1 cellular context compared by ENCODE assay signal in the genomic region with DNA sequence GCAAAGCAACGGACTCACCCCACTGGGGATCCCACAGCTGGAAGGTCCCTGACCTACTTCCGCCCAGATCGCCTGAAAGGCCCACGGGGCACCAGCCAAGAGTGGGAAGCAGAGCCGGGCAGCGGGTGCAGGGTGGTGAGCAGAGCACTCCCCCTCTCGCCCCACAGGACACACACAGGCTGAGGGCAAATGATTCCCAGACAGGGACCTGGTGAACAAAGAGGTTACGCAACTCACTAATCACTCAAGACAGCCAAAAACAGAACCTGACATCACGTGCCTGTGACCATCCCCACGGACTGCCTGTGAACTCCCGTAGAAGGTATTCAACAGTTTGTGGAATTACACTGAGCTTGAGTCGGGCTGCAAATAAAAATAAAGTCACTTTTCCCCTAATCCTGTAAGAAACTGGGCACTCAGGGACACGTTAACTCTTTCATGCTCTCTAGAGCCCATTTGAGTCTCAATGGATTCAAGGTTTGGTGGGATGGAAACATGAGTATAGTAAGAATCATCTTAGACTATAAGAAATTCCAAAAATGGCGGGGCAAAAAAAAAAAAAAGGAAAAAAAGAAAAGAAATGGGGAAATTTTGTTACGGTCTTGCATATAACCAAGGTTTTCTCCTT.
TF ChIP-seq lines count a peak whose summit lies in the region.

No MANE protein-coding gene starts in this region.

TF ChIP-seq in HepG2, 621 proteins besides CTCF, POLR2A, EP300 and RAD21 (continued from another document):
- TF ChIP-seq, protein P1, sequence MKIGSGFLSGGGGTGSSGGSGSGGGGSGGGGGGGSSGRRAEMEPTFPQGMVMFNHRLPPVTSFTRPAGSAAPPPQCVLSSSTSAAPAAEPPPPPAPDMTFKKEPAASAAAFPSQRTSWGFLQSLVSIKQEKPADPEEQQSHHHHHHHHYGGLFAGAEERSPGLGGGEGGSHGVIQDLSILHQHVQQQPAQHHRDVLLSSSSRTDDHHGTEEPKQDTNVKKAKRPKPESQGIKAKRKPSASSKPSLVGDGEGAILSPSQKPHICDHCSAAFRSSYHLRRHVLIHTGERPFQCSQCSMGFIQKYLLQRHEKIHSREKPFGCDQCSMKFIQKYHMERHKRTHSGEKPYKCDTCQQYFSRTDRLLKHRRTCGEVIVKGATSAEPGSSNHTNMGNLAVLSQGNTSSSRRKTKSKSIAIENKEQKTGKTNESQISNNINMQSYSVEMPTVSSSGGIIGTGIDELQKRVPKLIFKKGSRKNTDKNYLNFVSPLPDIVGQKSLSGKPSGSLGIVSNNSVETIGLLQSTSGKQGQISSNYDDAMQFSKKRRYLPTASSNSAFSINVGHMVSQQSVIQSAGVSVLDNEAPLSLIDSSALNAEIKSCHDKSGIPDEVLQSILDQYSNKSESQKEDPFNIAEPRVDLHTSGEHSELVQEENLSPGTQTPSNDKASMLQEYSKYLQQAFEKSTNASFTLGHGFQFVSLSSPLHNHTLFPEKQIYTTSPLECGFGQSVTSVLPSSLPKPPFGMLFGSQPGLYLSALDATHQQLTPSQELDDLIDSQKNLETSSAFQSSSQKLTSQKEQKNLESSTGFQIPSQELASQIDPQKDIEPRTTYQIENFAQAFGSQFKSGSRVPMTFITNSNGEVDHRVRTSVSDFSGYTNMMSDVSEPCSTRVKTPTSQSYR (CRISPR knock-in tag; IDR thresholded peaks at IDR 0.05; ENCODE audit: borderline replicate concordance) = 0 out of 2 replicates have a peak, but pooled peaks have one; percentile 20
- peak; percentile 74 for TF ChIP-seq ZBTB38 (CRISPR knock-in tag; IDR thresholded peaks at IDR 0.05)
- TF ChIP-seq, protein P2, sequence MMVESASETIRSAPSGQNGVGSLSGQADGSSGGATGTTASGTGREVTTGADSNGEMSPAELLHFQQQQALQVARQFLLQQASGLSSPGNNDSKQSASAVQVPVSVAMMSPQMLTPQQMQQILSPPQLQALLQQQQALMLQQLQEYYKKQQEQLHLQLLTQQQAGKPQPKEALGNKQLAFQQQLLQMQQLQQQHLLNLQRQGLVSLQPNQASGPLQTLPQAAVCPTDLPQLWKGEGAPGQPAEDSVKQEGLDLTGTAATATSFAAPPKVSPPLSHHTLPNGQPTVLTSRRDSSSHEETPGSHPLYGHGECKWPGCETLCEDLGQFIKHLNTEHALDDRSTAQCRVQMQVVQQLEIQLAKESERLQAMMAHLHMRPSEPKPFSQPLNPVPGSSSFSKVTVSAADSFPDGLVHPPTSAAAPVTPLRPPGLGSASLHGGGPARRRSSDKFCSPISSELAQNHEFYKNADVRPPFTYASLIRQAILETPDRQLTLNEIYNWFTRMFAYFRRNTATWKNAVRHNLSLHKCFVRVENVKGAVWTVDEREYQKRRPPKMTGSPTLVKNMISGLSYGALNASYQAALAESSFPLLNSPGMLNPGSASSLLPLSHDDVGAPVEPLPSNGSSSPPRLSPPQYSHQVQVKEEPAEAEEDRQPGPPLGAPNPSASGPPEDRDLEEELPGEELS (CRISPR knock-in tag; IDR thresholded peaks at IDR 0.05) = peak; percentile 50; the same call in 1 of the 2 replicates
- TF ChIP-seq SIX4 (CRISPR knock-in tag; IDR thresholded peaks at IDR 0.05) = no peak
- TF ChIP-seq ZNF746 (CRISPR knock-in tag; IDR thresholded peaks at IDR 0.05) = no peak
- TF ChIP-seq, protein P3, sequence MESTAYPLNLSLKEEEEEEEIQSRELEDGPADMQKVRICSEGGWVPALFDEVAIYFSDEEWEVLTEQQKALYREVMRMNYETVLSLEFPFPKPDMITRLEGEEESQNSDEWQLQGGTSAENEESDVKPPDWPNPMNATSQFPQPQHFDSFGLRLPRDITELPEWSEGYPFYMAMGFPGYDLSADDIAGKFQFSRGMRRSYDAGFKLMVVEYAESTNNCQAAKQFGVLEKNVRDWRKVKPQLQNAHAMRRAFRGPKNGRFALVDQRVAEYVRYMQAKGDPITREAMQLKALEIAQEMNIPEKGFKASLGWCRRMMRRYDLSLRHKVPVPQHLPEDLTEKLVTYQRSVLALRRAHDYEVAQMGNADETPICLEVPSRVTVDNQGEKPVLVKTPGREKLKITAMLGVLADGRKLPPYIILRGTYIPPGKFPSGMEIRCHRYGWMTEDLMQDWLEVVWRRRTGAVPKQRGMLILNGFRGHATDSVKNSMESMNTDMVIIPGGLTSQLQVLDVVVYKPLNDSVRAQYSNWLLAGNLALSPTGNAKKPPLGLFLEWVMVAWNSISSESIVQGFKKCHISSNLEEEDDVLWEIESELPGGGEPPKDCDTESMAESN (CRISPR knock-in tag; conservative IDR thresholded peaks at IDR 0.05) = peak; percentile 42; the same call in 1 of the 2 replicates
- TF ChIP-seq, protein P4, sequence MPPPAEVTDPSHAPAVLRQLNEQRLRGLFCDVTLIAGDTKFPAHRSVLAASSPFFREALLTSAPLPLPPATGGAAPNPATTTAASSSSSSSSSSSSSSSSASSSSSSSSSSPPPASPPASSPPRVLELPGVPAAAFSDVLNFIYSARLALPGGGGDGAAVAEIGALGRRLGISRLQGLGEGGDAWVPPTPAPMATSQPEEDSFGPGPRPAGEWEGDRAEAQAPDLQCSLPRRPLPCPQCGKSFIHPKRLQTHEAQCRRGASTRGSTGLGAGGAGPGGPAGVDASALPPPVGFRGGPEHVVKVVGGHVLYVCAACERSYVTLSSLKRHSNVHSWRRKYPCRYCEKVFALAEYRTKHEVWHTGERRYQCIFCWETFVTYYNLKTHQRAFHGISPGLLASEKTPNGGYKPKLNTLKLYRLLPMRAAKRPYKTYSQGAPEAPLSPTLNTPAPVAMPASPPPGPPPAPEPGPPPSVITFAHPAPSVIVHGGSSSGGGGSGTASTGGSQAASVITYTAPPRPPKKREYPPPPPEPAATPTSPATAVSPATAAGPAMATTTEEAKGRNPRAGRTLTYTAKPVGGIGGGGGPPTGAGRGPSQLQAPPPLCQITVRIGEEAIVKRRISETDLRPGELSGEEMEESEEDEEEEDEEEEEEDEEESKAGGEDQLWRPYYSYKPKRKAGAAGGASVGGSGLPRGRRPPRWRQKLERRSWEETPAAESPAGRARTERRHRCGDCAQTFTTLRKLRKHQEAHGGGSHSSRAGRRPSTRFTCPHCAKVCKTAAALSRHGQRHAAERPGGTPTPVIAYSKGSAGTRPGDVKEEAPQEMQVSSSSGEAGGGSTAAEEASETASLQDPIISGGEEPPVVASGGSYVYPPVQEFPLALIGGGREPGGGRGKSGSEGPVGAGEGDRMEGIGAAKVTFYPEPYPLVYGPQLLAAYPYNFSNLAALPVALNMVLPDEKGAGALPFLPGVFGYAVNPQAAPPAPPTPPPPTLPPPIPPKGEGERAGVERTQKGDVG (CRISPR knock-in tag; IDR thresholded peaks at IDR 0.05; ENCODE audit: borderline replicate concordance) = 0 out of 2 replicates have a peak, but pooled peaks have one; percentile 65
- no peak; the same call in 1 of the 2 replicates for TF ChIP-seq KDM3A (CRISPR knock-in tag; IDR thresholded peaks at IDR 0.05; ENCODE audit: low read depth)
- peak; percentile 37 for TF ChIP-seq SKI (IDR thresholded peaks at IDR 0.05; ENCODE audit: partially characterized antibody)
- TF ChIP-seq SAP130 (CRISPR knock-in tag; IDR thresholded peaks at IDR 0.05; ENCODE audit: low read depth) = peak; percentile 34; the same call in 1 of the 2 replicates
- TF ChIP-seq ZNF329 (CRISPR knock-in tag; IDR thresholded peaks at IDR 0.05; ENCODE audit: low read depth) = no peak
- TF ChIP-seq LCORL (IDR thresholded peaks at IDR 0.05) = no peak
- TF ChIP-seq LCORL (CRISPR knock-in tag; IDR thresholded peaks at IDR 0.05) = peak; percentile 57; the same call in 1 of the 2 replicates
- peak; percentile 26; the same call in 1 of the 2 replicates for TF ChIP-seq GABPB1 (CRISPR knock-in tag; IDR thresholded peaks at IDR 0.05)
- TF ChIP-seq ZGPAT (CRISPR knock-in tag; IDR thresholded peaks at IDR 0.05) = peak; percentile 52; the same call in 1 of the 2 replicates
- TF ChIP-seq BHLHE40 (IDR thresholded peaks at IDR 0.05; ENCODE audit: low read length) = peak; percentile 84
- peak; percentile 98 for TF ChIP-seq CEBPB (IDR thresholded peaks at IDR 0.05; ENCODE audit: borderline replicate concordance, low read depth, low read length)
- no peak for TF ChIP-seq ZNF230 (CRISPR knock-in tag; IDR thresholded peaks at IDR 0.05)
- peak; percentile 60; the same call in 1 of the 2 replicates for TF ChIP-seq HMG20A (CRISPR knock-in tag; IDR thresholded peaks at IDR 0.05; ENCODE audit: borderline replicate concordance)
- TF ChIP-seq, protein P5, sequence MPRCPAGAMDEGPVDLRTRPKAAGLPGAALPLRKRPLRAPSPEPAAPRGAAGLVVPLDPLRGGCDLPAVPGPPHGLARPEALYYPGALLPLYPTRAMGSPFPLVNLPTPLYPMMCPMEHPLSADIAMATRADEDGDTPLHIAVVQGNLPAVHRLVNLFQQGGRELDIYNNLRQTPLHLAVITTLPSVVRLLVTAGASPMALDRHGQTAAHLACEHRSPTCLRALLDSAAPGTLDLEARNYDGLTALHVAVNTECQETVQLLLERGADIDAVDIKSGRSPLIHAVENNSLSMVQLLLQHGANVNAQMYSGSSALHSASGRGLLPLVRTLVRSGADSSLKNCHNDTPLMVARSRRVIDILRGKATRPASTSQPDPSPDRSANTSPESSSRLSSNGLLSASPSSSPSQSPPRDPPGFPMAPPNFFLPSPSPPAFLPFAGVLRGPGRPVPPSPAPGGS (CRISPR knock-in tag; IDR thresholded peaks at IDR 0.05) = 0 out of 2 replicates have a peak, but pooled peaks have one; percentile 55
